8 cellular contexts compared by ENCODE assay signal in genomic region chr1:88655685-88656299, GRCh38. TPM values are rescaled to one million over a fixed set of nuclear protein-coding genes. Genes with fewer than 3 reads are reported as not detected.
DNase-seq lines count a peak whose midpoint lies in the region; FAIRE-seq and TF ChIP-seq lines count a peak whose summit lies in the region.
"Had no signal": no experiment of that assay in that cellular context is flagged by ENCODE, and none has a peak within 500 bp of the region (broad histone marks: within the 10 kb centered on the region; RNA-seq: fewer than 3 reads in every experiment).

No MANE protein-coding gene starts in this region.

- TF ChIP-seq CTCF in GM10266 (IDR thresholded peaks at IDR 0.05; ENCODE audit: control insufficient read depth, insufficient read depth, low read depth, missing control alignments) (peak; percentile 38), nephron progenitor cell (IDR thresholded peaks at IDR 0.05) (peak; percentile 78), lower leg skin (IDR thresholded peaks at IDR 0.05) (no peak)

- FAIRE-seq in colon (lab: Jason Lieb, UNC), result peak; percentile 49

- WGBS in lower leg skin, 2 donors, result 11 to 14% methylated on average over 3 of the region's 3 CpGs

- no peaks in the 10 kb centered on the region for H3K9me3 Mint-ChIP-seq in nephron progenitor cell
- H3K9me3 Mint-ChIP-seq: T-helper 1 cell treated with Interleukin-12 subunit alpha and Interleukin-12 subunit beta and Interleukin-4 antibody, amounts not matched to agents 30 μg/mL and 1 μg/mL, for 36 hours had no signal

- DNase-seq in GM10266 (ENCODE audit: extremely low spot score) (peak; percentile 20), NCI-H146 (lab: John Stamatoyannopoulos, UW) (peak; percentile 1), nephron progenitor cell (no peak), lower leg skin (ENCODE audit: low spot score in 2 of 2) (no peak), posterior vena cava (ENCODE audit: low spot score) (no peak)
- no peak for DNase-seq in effector CD4-positive, alpha-beta T cell

- no peak overlapping the region for H3K27ac Mint-ChIP-seq in nephron progenitor cell
- H3K27ac Mint-ChIP-seq: T-helper 1 cell treated with Interleukin-12 subunit alpha and Interleukin-12 subunit beta and Interleukin-4 antibody, amounts not matched to agents 30 μg/mL and 1 μg/mL, for 36 hours had no signal

- no peak for TF ChIP-seq POLR2A in lower leg skin (IDR thresholded peaks at IDR 0.05)

- H3K4me3 Mint-ChIP-seq in nephron progenitor cell, result no peak overlapping the region
- H3K4me3 Mint-ChIP-seq: T-helper 1 cell treated with Interleukin-12 subunit alpha and Interleukin-12 subunit beta and Interleukin-4 antibody, amounts not matched to agents 30 μg/mL and 1 μg/mL, for 36 hours had no signal

- intact Hi-C loops in lower leg skin (cut with DNase I; ENCODE audit: low total_unique reads) (loop anchor here (5.0 kb wide), 1 partner anchor 222 kb away; no protein-coding TSS in a partner anchor), posterior vena cava (cut with DNase I) (no loop called here)

- H3K36me3 Mint-ChIP-seq in nephron progenitor cell (ENCODE audit: low read depth), result no peaks in the 10 kb centered on the region

- no peaks in the 10 kb centered on the region for H3K27me3 Mint-ChIP-seq in nephron progenitor cell (ENCODE audit: low read depth, poor library complexity)

- H3K4me3 ChIP-seq in lower leg skin (ENCODE audit: low read depth, poor library complexity, severe bottlenecking), result no peak overlapping the region

- peaks cover under 1% of the 10 kb centered on the region for H3K4me1 Mint-ChIP-seq in nephron progenitor cell

RNA-seq across cellular contexts. Expression of gene PKN2, which starts 28.3 kb away (rescaled TPM):
- total RNA-seq in lower leg skin (10 to 100 TPM; 25.1 to 34.6 (median 29.8) TPM), posterior vena cava (10 to 100 TPM; 31.3 to 37.4 TPM)

Comparison
In these comparisons a context has a peak if more than half of its experiments do, and no peak if none do; other contexts are left out.
1. DNase-seq: peak in GM10266 (single experiment) and NCI-H146 (single experiment); none in nephron progenitor cell (single experiment), lower leg skin (0 of 2), effector CD4-positive, alpha-beta T cell (single experiment) and posterior vena cava (single experiment).
2. CTCF ChIP-seq: peak in GM10266 (single experiment) and nephron progenitor cell (single experiment); none in lower leg skin (0 of 3).